ENCODE assay signal across 12 cellular contexts in the genomic region with DNA sequence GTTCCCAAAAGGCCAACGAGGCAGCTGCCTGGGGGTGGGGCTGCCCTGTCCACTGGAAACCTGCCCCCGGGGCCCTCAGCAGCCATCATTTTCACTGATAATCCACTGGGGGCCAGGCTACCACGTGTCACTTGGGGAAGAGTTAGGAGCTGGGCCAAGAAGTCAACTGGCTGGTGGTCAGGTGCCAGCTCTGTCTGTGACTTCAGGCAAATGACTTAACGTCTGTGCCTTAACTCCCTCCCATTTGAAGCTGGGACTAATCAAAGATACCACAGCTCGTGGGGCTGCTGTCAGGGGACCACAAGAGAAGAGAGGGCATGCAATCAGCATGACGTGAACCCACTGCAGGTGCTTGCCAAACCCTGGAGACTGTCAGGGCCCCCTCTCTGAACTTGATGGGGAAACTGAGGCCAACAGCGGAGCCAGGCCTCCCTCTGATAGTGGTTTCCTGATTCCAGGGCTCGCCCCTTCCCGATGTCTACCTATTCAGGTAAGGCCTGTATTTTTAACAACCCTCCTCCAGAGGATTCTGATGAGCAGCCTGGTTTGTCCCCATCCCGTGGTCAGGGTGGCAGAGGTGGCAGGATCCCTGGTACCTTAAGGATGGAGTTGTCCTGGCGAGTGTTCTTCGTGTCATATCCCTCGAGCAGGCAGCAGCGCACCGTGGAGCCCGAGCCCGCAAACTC. TPM values are rescaled to one million over a fixed set of nuclear protein-coding genes. Genes with fewer than 3 reads are reported as not detected.
DNase-seq lines count a peak whose midpoint lies in the region; ATAC-seq lines count a peak whose summit lies in the region.
"Had no signal": no experiment of that assay in that cellular context is flagged by ENCODE, and none has a peak within 500 bp of the region (broad histone marks: within the 10 kb centered on the region; RNA-seq: fewer than 3 reads in every experiment).

No MANE protein-coding gene starts in this region.

- peaks cover 57% of the 10 kb centered on the region for H4K20me1 ChIP-seq in BLaER1

- no peak for DNase-seq in activated naive CD8-positive, alpha-beta T cell treated with anti-CD3 and anti-CD28 coated beads for 36 hours
- DNase-seq in NCI-H1048 (lab: John Stamatoyannopoulos, UW) (no peak), mesenteric fat pad (ENCODE audit: low spot score) (no peak)
- DNase-seq: activated CD8-positive, alpha-beta memory T cell treated with anti-CD3 and anti-CD28 coated beads for 24 hours; BE2C; NCI-H1694 treated with DMSO at 0.1 percent for 48 hours; Peyer's patch; upper lobe of right lung had no signal

- no peak for ATAC-seq in GM19035 (IDR thresholded peaks at IDR 0.05; ENCODE audit: unreplicated experiment)
- ATAC-seq: GM23338, upper lobe of right lung had no signal

- H3K4me2 ChIP-seq in BLaER1, result peak overlapping the region; percentile 65
- H3K4me2 ChIP-seq: GM23338 had no signal

- H3K36me3 Mint-ChIP-seq in activated naive CD8-positive, alpha-beta T cell treated with anti-CD3 and anti-CD28 coated beads for 36 hours, result peaks cover 22% of the 10 kb centered on the region

- H3K27ac ChIP-seq in BLaER1 (peak overlapping the region; percentile 31; the same call in 1 of the 2 replicates), mesodermal cell (ENCODE audit: low read depth, low read length, severe bottlenecking) (peak overlapping the region; percentile 45)
- H3K27ac ChIP-seq: upper lobe of right lung had no signal

- H3K4me3 Mint-ChIP-seq in activated naive CD8-positive, alpha-beta T cell treated with anti-CD3 and anti-CD28 coated beads for 36 hours, result no peak overlapping the region
- H3K4me3 Mint-ChIP-seq: GM23338 had no signal

- H3K27me3 Mint-ChIP-seq in activated naive CD8-positive, alpha-beta T cell treated with anti-CD3 and anti-CD28 coated beads for 36 hours, result no peaks in the 10 kb centered on the region

- no peak overlapping the region for H3K4me3 ChIP-seq in BLaER1
- no peak overlapping the region for H3K4me3 ChIP-seq in mesodermal cell (ENCODE audit: extremely low read depth, insufficient read depth, low read length, poor library complexity, severe bottlenecking)
- H3K4me3 ChIP-seq: GM23338, Peyer's patch, upper lobe of right lung had no signal

- H3K27me3 ChIP-seq in BLaER1, result no peaks in the 10 kb centered on the region
- H3K27me3 ChIP-seq: BE2C, Peyer's patch, upper lobe of right lung had no signal

- H3K27ac Mint-ChIP-seq in activated naive CD8-positive, alpha-beta T cell treated with anti-CD3 and anti-CD28 coated beads for 36 hours, result peak overlapping the region; percentile 90
- H3K27ac Mint-ChIP-seq: GM23338 had no signal

- no peaks in the 10 kb centered on the region for H3K9me3 ChIP-seq in BLaER1
- no peaks in the 10 kb centered on the region for H3K9me3 ChIP-seq in mesodermal cell (ENCODE audit: control insufficient read depth, low read length)
- H3K9me3 ChIP-seq: BE2C, Peyer's patch, upper lobe of right lung had no signal

- H3K36me3 ChIP-seq in BLaER1 (peaks cover 9% of the 10 kb centered on the region; the same call in 1 of the 2 replicates), mesodermal cell (ENCODE audit: control insufficient read depth, insufficient read depth, low read length) (peaks cover 27% of the 10 kb centered on the region)

- 0 out of 2 replicates have a peak overlapping the region, but pooled peaks have one; percentile 34 for H3K9ac ChIP-seq in BLaER1

- WGBS in mesodermal cell (ENCODE audit: insufficient coverage in 2 of 2), 2 experiments, result 89 to 94% methylated on average over 15 to 16 of the region's 17 CpGs

- peaks cover 72% of the 10 kb centered on the region for H3K4me1 Mint-ChIP-seq in activated naive CD8-positive, alpha-beta T cell treated with anti-CD3 and anti-CD28 coated beads for 36 hours

- peaks cover 46% of the 10 kb centered on the region for H3K4me1 ChIP-seq in BLaER1
- H3K4me1 ChIP-seq in mesodermal cell (ENCODE audit: control insufficient read depth, insufficient read depth, low read length, poor library complexity, severe bottlenecking), result peaks cover under 1% of the 10 kb centered on the region

- H3K9me3 Mint-ChIP-seq in activated naive CD8-positive, alpha-beta T cell treated with anti-CD3 and anti-CD28 coated beads for 36 hours, result no peaks in the 10 kb centered on the region
- H3K9me3 Mint-ChIP-seq: GM23338 had no signal

RNA-seq across cellular contexts. Expression of a gene that starts 12.3 kb away (rescaled TPM):
- 10 to 100 TPM; 55.4 to 57.6 TPM for total RNA-seq in activated naive CD8-positive, alpha-beta T cell treated with anti-CD3 and anti-CD28 coated beads for 36 hours
- 36.4 TPM for polyA plus RNA-seq in mesodermal cell (2013, experiment 1 of 2)
- 27.3 TPM for polyA plus RNA-seq in mesodermal cell (2013, experiment 2 of 2)
- 20.9 TPM for total RNA-seq in mesenteric fat pad

RNA-seq across cellular contexts. Expression of a gene that starts 19.4 kb away (rescaled TPM):
- 1 to 10 TPM; 2.3 to 3.2 TPM for total RNA-seq in activated naive CD8-positive, alpha-beta T cell treated with anti-CD3 and anti-CD28 coated beads for 36 hours
- 1.7 TPM for polyA plus RNA-seq in mesodermal cell (2013, experiment 1 of 2)
- polyA plus RNA-seq in mesodermal cell (2013, experiment 2 of 2), result 1.8 TPM
- 2.2 TPM for total RNA-seq in mesenteric fat pad

RNA-seq across cellular contexts. Expression of a gene that starts 30.8 kb away (rescaled TPM):
- 10 to 100 TPM; 77.2 to 83.8 TPM for total RNA-seq in activated naive CD8-positive, alpha-beta T cell treated with anti-CD3 and anti-CD28 coated beads for 36 hours
- polyA plus RNA-seq in mesodermal cell (2013, experiment 1 of 2), result 17.7 TPM
- 15.3 TPM for polyA plus RNA-seq in mesodermal cell (2013, experiment 2 of 2)
- 12.8 TPM for total RNA-seq in mesenteric fat pad

RNA-seq across cellular contexts. Expression of a gene that starts 33.1 kb away (rescaled TPM):
- 10 to 100 TPM; 45.3 to 51.2 TPM for total RNA-seq in activated naive CD8-positive, alpha-beta T cell treated with anti-CD3 and anti-CD28 coated beads for 36 hours
- polyA plus RNA-seq in mesodermal cell (2013, experiment 1 of 2), result 23.1 TPM
- polyA plus RNA-seq in mesodermal cell (2013, experiment 2 of 2), result 21.1 TPM
- 40.0 TPM for total RNA-seq in mesenteric fat pad

RNA-seq across cellular contexts. Expression of a gene that starts 50.6 kb away (rescaled TPM):
- 10 to 100 TPM; 44.5 to 45.1 TPM for total RNA-seq in activated naive CD8-positive, alpha-beta T cell treated with anti-CD3 and anti-CD28 coated beads for 36 hours
- polyA plus RNA-seq in mesodermal cell (2013, experiment 1 of 2), result 42.1 TPM
- 36.7 TPM for polyA plus RNA-seq in mesodermal cell (2013, experiment 2 of 2)
- 109 TPM for total RNA-seq in mesenteric fat pad
